In the genomic region with DNA sequence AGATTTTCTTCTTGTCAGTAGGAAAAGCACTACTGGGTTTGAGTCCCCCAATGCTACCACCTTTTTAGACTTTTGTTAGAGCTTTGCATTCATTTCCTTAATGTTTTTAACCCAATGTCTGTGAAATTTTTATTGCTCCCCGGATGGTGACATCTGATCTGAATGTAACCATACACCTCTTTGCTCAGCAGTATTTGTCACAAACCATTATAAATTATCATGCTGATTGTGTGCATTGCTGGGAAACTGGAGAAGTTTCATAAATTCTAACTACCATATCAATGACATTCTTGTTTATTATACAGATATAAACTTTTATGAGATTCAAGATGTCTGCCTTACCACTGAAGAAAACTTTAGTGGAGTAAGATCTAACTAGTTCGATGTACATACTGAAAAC, we compare ENCODE assay signal across 23 cellular contexts. TPM values are rescaled to one million over a fixed set of nuclear protein-coding genes. Genes with fewer than 3 reads are reported as not detected.
A peak's percentile ranks its signal among the peaks of the same experiment; 100 is the strongest.
DNase-seq lines count a peak whose midpoint lies in the region; ATAC-seq and TF ChIP-seq lines count a peak whose summit lies in the region.
"Had no signal": no experiment of that assay in that cellular context is flagged by ENCODE, and none has a peak within 500 bp of the region (broad histone marks: within the 10 kb centered on the region; RNA-seq: fewer than 3 reads in every experiment).

No MANE protein-coding gene starts in this region.

- WGBS in esophagus muscularis mucosa, result 39% methylated on average over 2 of the region's 2 CpGs

- H3K27me3 Mint-ChIP-seq in CD4-positive, alpha-beta T cell, result peaks cover 49% of the 10 kb centered on the region

- DNase-seq in NCI-H2171 treated with DMSO at 0.1 percent for 48 hours (lab: John Stamatoyannopoulos, UW) (peak; percentile 43), NCI-H2171 (lab: John Stamatoyannopoulos, UW) (no peak), esophagus muscularis mucosa (ENCODE audit: extremely low spot score) (no peak), gastrocnemius medialis (no peak), DMS79 (lab: John Stamatoyannopoulos, UW) (no peak), H7 (no peak)
- DNase-seq in CD4-positive, alpha-beta T cell, result no peak
- DNase-seq: activated naive CD4-positive, alpha-beta T cell treated with anti-CD3 and anti-CD28 coated beads, Interleukin-2, amount 50 U/mL, for 16 hours; activated T-cell treated with anti-CD3 and anti-CD28 coated beads, Interleukin-2, amount 50 U/mL, for 4 hours; cerebellar nuclear complex; effector CD8-positive, alpha-beta T cell; hypothalamus; islet precursor cell; natural killer cell; NCI-H187 treated with DMSO at 0.1 percent for 48 hours; T-helper 9 cell; uterus had no signal

- intact Hi-C loops in esophagus muscularis mucosa (cut with DNase I) (no loop called here), gastrocnemius medialis (cut with DNase I; ENCODE audit: low total_unique reads) (no loop called here)
- intact Hi-C loops in CD4-positive, alpha-beta T cell (cut with DNase I, micrococcal nuclease), result no loop called here

- TF ChIP-seq EP300 in esophagus muscularis mucosa (IDR thresholded peaks at IDR 0.05), result no peak

- H3K9me2 ChIP-seq in Loucy (replicated peaks; ENCODE audit: low read depth, low read length), result no peaks in the 10 kb centered on the region

- POLR2A ChIA-PET in CD4-positive, alpha-beta T cell (lab: Charles Lee), result no interaction called here

- H3K9me3 Mint-ChIP-seq in CD4-positive, alpha-beta T cell, result no peaks in the 10 kb centered on the region
- H3K9me3 Mint-ChIP-seq: activated T-cell treated with anti-CD3 and anti-CD28 coated beads, Interleukin-2, amount 50 U/mL, for 4 hours; memory B cell; natural killer cell had no signal

- H4K20me1 ChIP-seq in Loucy (ENCODE audit: insufficient read depth, low read length, poor library complexity, severe bottlenecking), result no peaks in the 10 kb centered on the region

- H3K4me1 Mint-ChIP-seq in CD4-positive, alpha-beta T cell (ENCODE audit: low read depth), result peaks cover 7% of the 10 kb centered on the region
- H3K4me1 Mint-ChIP-seq: memory B cell had no signal

- H3K27ac Mint-ChIP-seq in CD4-positive, alpha-beta T cell, result no peak overlapping the region
- H3K27ac Mint-ChIP-seq: memory B cell, natural killer cell had no signal

- peak overlapping the region; percentile 55 for H3K4me2 ChIP-seq in Loucy (ENCODE audit: low read depth, low read length, poor library complexity, severe bottlenecking)

- peak overlapping the region; percentile 17 for H3K9ac ChIP-seq in Loucy (ENCODE audit: low read depth, low read length, poor library complexity, severe bottlenecking)

- H3K79me2 ChIP-seq in Loucy (ENCODE audit: insufficient read depth, low read length), result no peaks in the 10 kb centered on the region

- H3K9me3 ChIP-seq in Loucy (ENCODE audit: insufficient read depth, low read depth, low read length) (no peaks in the 10 kb centered on the region), esophagus muscularis mucosa (no peaks in the 10 kb centered on the region), gastrocnemius medialis (no peaks in the 10 kb centered on the region)
- H3K9me3 ChIP-seq in CD4-positive, alpha-beta T cell (ENCODE audit: control insufficient read depth, low read length), result no peaks in the 10 kb centered on the region
- H3K9me3 ChIP-seq: ascending aorta, prostate gland, uterus had no signal

- no peaks in the 10 kb centered on the region for H3K27me3 ChIP-seq in Loucy (ENCODE audit: insufficient read depth, low read length, poor library complexity, severe bottlenecking)
- H3K27me3 ChIP-seq in esophagus muscularis mucosa, result no peaks in the 10 kb centered on the region
- H3K27me3 ChIP-seq in gastrocnemius medialis, result no peaks in the 10 kb centered on the region
- peaks cover 8% of the 10 kb centered on the region for H3K27me3 ChIP-seq in CD4-positive, alpha-beta T cell (ENCODE audit: control insufficient read depth, insufficient read depth, low read length)
- H3K27me3 ChIP-seq in H7 (ENCODE audit: control insufficient read depth, insufficient read depth, low read length), result no peaks in the 10 kb centered on the region
- H3K27me3 ChIP-seq: ascending aorta, SJCRH30, uterus had no signal

- in situ Hi-C loops in gastrocnemius medialis (cut with MboI; ENCODE audit: low sequenced_read_pairs in 4 of 4), result loop anchor here in 2 of 4 donors (10.0 kb wide), 2 partner anchors 1309 to 1319 kb away; no protein-coding TSS in a partner anchor

- ATAC-seq in gastrocnemius medialis, result no peak
- ATAC-seq in CD4-positive, alpha-beta T cell (ENCODE audit: poor library complexity), result no peak
- ATAC-seq: activated T-cell treated with anti-CD3 and anti-CD28 coated beads, Interleukin-2, amount 50 U/mL, for 4 hours; natural killer cell had no signal

- H3K4me1 ChIP-seq in Loucy (ENCODE audit: insufficient read depth, low read length, poor library complexity, severe bottlenecking) (peaks cover 33% of the 10 kb centered on the region), esophagus muscularis mucosa (peaks cover 67 to 88% (median 73%) of the 10 kb centered on the region in 4 donors), gastrocnemius medialis (peaks cover 74 to 82% of the 10 kb centered on the region in 2 donors)
- H3K4me1 ChIP-seq: prostate gland, uterus had no signal

- no peak overlapping the region for H3K4me3 Mint-ChIP-seq in CD4-positive, alpha-beta T cell
- H3K4me3 Mint-ChIP-seq: activated T-cell treated with anti-CD3 and anti-CD28 coated beads, Interleukin-2, amount 50 U/mL, for 4 hours; memory B cell; natural killer cell had no signal

- H3K27ac ChIP-seq in esophagus muscularis mucosa (replicated peaks in 1 of 4), result peak overlapping the region in 3 of 4 donors; percentile 21 to 47 (median 43)
- H3K27ac ChIP-seq in gastrocnemius medialis, result peak overlapping the region; percentile 13 to 94 (median 93)
- H3K27ac ChIP-seq in CD4-positive, alpha-beta T cell (ENCODE audit: low read depth, low read length), result no peak overlapping the region
- H3K27ac ChIP-seq: ascending aorta, prostate gland, SJCRH30, uterus had no signal

- H3K36me3 ChIP-seq in Loucy (ENCODE audit: insufficient read depth, low read length), result no peaks in the 10 kb centered on the region
- peaks cover 0 to 33% (median 9%) of the 10 kb centered on the region in 4 donors for H3K36me3 ChIP-seq in esophagus muscularis mucosa
- no peaks in the 10 kb centered on the region for H3K36me3 ChIP-seq in gastrocnemius medialis
- no peaks in the 10 kb centered on the region for H3K36me3 ChIP-seq in H7 (replicated peaks; ENCODE audit: control insufficient read depth, insufficient read depth, low read length)
- H3K36me3 ChIP-seq: prostate gland, uterus had no signal

- H3F3A ChIP-seq in Loucy (ENCODE audit: low read depth), result no peaks in the 10 kb centered on the region

- CTCF ChIA-PET in CD4-positive, alpha-beta T cell (lab: Charles Lee), result no interaction called here

- TF ChIP-seq CTCF in Loucy (conservative IDR thresholded peaks at IDR 0.05; ENCODE audit: low read length), result no peak
- no peak for TF ChIP-seq CTCF in esophagus muscularis mucosa (IDR thresholded peaks at IDR 0.05)
- no peak for TF ChIP-seq CTCF in gastrocnemius medialis (IDR thresholded peaks at IDR 0.05 in 4 of 5, conservative IDR thresholded peaks at IDR 0.05 in 1 of 5)
- no peak for TF ChIP-seq CTCF in CD4-positive, alpha-beta T cell (IDR thresholded peaks at IDR 0.05)

- peak overlapping the region; percentile 4; the same call in 1 of the 2 replicates for H2AFZ ChIP-seq in Loucy (ENCODE audit: low read length)

- no peak for TF ChIP-seq POLR2A in esophagus muscularis mucosa (IDR thresholded peaks at IDR 0.05; ENCODE audit: low read depth)
- no peak for TF ChIP-seq POLR2A in gastrocnemius medialis (IDR thresholded peaks at IDR 0.05)

- H3K4me3 ChIP-seq in Loucy (ENCODE audit: low read length, poor library complexity, severe bottlenecking) (peak overlapping the region; percentile 8), esophagus muscularis mucosa (peak overlapping the region; percentile 5 to 25 (median 22)), gastrocnemius medialis (peak overlapping the region; percentile 1 to 26 (median 12)), H7 (ENCODE audit: insufficient read depth, low read depth, low read length) (no peak overlapping the region)
- H3K4me3 ChIP-seq: prostate gland, SJCRH30, uterus had no signal

- H3K36me3 Mint-ChIP-seq in CD4-positive, alpha-beta T cell (ENCODE audit: low read depth), result no peaks in the 10 kb centered on the region
- H3K36me3 Mint-ChIP-seq: memory B cell, natural killer cell had no signal

RNA-seq across cellular contexts. Expression of gene NRP1, which starts 8.5 kb away (rescaled TPM):
- total RNA-seq in esophagus muscularis mucosa (10 to 100 TPM; 36.5 to 64.4 (median 54.1) TPM), gastrocnemius medialis (10 to 100 TPM; 20.4 to 29.0 (median 22.1) TPM)
- total RNA-seq in CD4-positive, alpha-beta T cell, result under 1 TPM in 1 of 2 experiments, not detected in 1; 0.06 TPM
- 1.4 and 2.1 TPM in 2 replicates for total RNA-seq in H7 (2014; rRNA removed; shearing (Covaris generic))
- total RNA-seq: OCI-LY7 had no signal
